13 cellular contexts compared by ENCODE assay signal in the genomic region with DNA sequence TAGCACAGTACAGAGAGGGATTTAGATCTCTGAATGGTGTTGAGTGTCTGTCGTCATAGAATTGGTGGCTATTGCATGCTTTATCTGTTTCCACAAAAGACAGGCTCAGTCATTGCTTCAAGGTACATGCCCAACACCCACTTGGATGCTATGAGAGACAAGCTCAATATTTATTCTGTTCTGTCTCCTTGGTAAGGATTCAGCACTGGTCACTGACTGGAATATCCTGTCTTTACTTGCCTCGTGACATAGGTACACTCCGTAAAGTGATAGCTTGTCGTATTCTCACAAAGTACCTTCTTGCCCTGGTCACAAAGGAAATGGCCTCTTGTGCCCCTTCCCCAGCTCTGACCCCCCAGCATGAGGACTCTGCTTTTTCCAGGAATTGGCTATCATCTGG.
DNase-seq lines count a peak whose midpoint lies in the region; TF ChIP-seq lines count a peak whose summit lies in the region.
"Had no signal": no experiment of that assay in that cellular context is flagged by ENCODE, and none has a peak within 500 bp of the region (broad histone marks: within the 10 kb centered on the region; RNA-seq: fewer than 3 reads in every experiment).

No MANE protein-coding gene starts in this region.

- no peak overlapping the region for H3K27ac Mint-ChIP-seq in osteocyte (ENCODE audit: unreplicated experiment)
- H3K27ac Mint-ChIP-seq: B cell; CD8-positive, alpha-beta T cell; H9 had no signal

- no peak overlapping the region for H3K4me3 Mint-ChIP-seq in osteocyte (ENCODE audit: unreplicated experiment)
- H3K4me3 Mint-ChIP-seq: B cell; CD8-positive, alpha-beta T cell; H9 had no signal

- peak; percentile 45 for DNase-seq in LNCaP clone FGC (ENCODE audit: low read depth)
- DNase-seq in cerebellum (ENCODE audit: low spot score), result peak; percentile 27
- DNase-seq in islet precursor cell, result peak; percentile 11
- no peak for DNase-seq in stimulated activated CD4-positive, alpha-beta T cell treated with anti-CD3 and anti-CD28 coated beads, Interleukin-4, amount 100 ng/mL, for 1 hour
- no peak for DNase-seq in osteocyte (ENCODE audit: extremely low spot score, unreplicated experiment)
- DNase-seq in activated effector memory CD4-positive, alpha-beta T cell treated with anti-CD3 and anti-CD28 coated beads, Interleukin-2, amount 50 U/mL, for 16 hours, result no peak
- DNase-seq: Calu3; CD8-positive, alpha-beta T cell; GOT3; H9 had no signal

- H3K4me1 Mint-ChIP-seq in osteocyte (ENCODE audit: unreplicated experiment), result no peaks in the 10 kb centered on the region
- H3K4me1 Mint-ChIP-seq: B cell had no signal

- no peaks in the 10 kb centered on the region for H3K36me3 Mint-ChIP-seq in osteocyte (ENCODE audit: unreplicated experiment)
- H3K36me3 Mint-ChIP-seq: CD8-positive, alpha-beta T cell had no signal

- H3K9me3 Mint-ChIP-seq in osteocyte (ENCODE audit: unreplicated experiment), result peaks cover 38% of the 10 kb centered on the region

- H3K27me3 Mint-ChIP-seq in osteocyte (ENCODE audit: unreplicated experiment), result peaks cover 2% of the 10 kb centered on the region

- H3K4me3 ChIP-seq in LNCaP clone FGC (ENCODE audit: low read depth, low read length), result no peak overlapping the region
- H3K4me3 ChIP-seq: BLaER1 treated with 17β-estradiol and CSF1 and Interleukin-3, amounts not matched to agents 10 nM and 100 nM; GM12878 had no signal

- no peak for TF ChIP-seq CTCF in LNCaP clone FGC (IDR thresholded peaks at IDR 0.05; ENCODE audit: control insufficient read depth, extremely low read depth, insufficient read depth)
- TF ChIP-seq CTCF in osteocyte (IDR thresholded peaks at IDR 0.05), result no peak

Comparison
In these comparisons a context has a peak if more than half of its experiments do, and no peak if none do; other contexts are left out.
1. DNase-seq: peak in LNCaP clone FGC (single experiment), cerebellum (single experiment) and islet precursor cell (single experiment); none in stimulated activated CD4-positive, alpha-beta T cell treated with anti-CD3 and anti-CD28 coated beads, Interleukin-4, amount 100 ng/mL, for 1 hour (single experiment), osteocyte (single experiment) and activated effector memory CD4-positive, alpha-beta T cell treated with anti-CD3 and anti-CD28 coated beads, Interleukin-2, amount 50 U/mL, for 16 hours (single experiment).